2 cellular contexts compared by ENCODE assay signal in the genomic region with DNA sequence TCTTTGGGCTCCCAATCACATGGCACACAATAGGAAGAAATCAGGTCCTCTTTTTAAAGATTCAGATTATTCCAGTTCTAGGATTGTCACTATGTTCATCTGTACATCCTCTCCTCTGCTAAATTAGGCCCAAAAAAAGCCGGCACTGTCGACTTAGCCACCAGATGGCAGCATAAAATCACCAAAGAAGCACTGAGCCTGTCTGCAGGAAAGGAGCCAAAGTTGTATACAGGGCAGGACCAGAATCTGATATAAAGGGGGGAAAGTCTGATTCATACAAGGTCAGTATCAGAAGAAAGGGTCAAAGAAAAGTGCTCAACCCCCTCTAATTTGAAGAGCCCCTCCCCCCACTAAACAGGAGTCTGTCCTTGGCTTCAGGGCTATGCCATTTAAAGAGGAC.
A peak's percentile ranks its signal among the peaks of the same experiment; 100 is the strongest.
TF ChIP-seq lines count a peak whose summit lies in the region.

No MANE protein-coding gene starts in this region.

TF ChIP-seq in A549, 52 proteins besides CTCF, POLR2A, EP300 and RAD21 (continued from another document):
- TF ChIP-seq, protein P1, sequence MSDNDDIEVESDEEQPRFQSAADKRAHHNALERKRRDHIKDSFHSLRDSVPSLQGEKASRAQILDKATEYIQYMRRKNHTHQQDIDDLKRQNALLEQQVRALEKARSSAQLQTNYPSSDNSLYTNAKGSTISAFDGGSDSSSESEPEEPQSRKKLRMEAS (IDR thresholded peaks at IDR 0.05) = no peak
- TF ChIP-seq HMGXB4 (CRISPR knock-in tag; IDR thresholded peaks at IDR 0.05; ENCODE audit: borderline replicate concordance) (no peak), CHD4 (IDR thresholded peaks at IDR 0.05; ENCODE audit: borderline replicate concordance) (no peak)

TF ChIP-seq in K562, 482 proteins besides CTCF, POLR2A, EP300 and RAD21 (continued from another document):
- TF ChIP-seq, protein P2, sequence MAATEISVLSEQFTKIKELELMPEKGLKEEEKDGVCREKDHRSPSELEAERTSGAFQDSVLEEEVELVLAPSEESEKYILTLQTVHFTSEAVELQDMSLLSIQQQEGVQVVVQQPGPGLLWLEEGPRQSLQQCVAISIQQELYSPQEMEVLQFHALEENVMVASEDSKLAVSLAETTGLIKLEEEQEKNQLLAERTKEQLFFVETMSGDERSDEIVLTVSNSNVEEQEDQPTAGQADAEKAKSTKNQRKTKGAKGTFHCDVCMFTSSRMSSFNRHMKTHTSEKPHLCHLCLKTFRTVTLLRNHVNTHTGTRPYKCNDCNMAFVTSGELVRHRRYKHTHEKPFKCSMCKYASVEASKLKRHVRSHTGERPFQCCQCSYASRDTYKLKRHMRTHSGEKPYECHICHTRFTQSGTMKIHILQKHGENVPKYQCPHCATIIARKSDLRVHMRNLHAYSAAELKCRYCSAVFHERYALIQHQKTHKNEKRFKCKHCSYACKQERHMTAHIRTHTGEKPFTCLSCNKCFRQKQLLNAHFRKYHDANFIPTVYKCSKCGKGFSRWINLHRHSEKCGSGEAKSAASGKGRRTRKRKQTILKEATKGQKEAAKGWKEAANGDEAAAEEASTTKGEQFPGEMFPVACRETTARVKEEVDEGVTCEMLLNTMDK (IDR thresholded peaks at IDR 0.05; ENCODE audit: borderline replicate concordance, insufficient read depth, low read depth, low read length, poor library complexity, severe bottlenecking) = no peak
- TF ChIP-seq REST (CRISPR knock-in tag; IDR thresholded peaks at IDR 0.05; ENCODE audit: low read depth) (no peak), ZC3H11A (IDR thresholded peaks at IDR 0.05; ENCODE audit: low read depth, low read length) (no peak), NFIC (IDR thresholded peaks at IDR 0.05) (peak; percentile 50), MCM2 (IDR thresholded peaks at IDR 0.05; ENCODE audit: low read depth) (no peak), BRCA1 (IDR thresholded peaks at IDR 0.05) (no peak), BRCA1 (CRISPR knock-in tag; IDR thresholded peaks at IDR 0.05) (no peak), IFI16 (CRISPR knock-in tag; IDR thresholded peaks at IDR 0.05) (no peak), CC2D1A (IDR thresholded peaks at IDR 0.05) (0 out of 2 replicates have a peak, but pooled peaks have one; percentile 47), CREB1 (IDR thresholded peaks at IDR 0.05) (no peak), CREB1 (CRISPR knock-in tag; IDR thresholded peaks at IDR 0.05) (no peak), ARID2 (IDR thresholded peaks at IDR 0.05) (peak; percentile 79; the same call in 1 of the 2 replicates), PTTG1 (tag; IDR thresholded peaks at IDR 0.05; ENCODE audit: low read depth) (no peak), ELF1 (tag; IDR thresholded peaks at IDR 0.05) (no peak), MIER1 (IDR thresholded peaks at IDR 0.05; ENCODE audit: low read depth) (no peak), BCOR (IDR thresholded peaks at IDR 0.05) (no peak), GATAD2A (IDR thresholded peaks at IDR 0.05) (no peak), CREBBP (IDR thresholded peaks at IDR 0.05; ENCODE audit: low read depth, low read length) (no peak), MTA3 (IDR thresholded peaks at IDR 0.05; ENCODE audit: borderline replicate concordance) (no peak), MAFG (tag; conservative IDR thresholded peaks at IDR 0.05) (no peak), BHLHE40 (IDR thresholded peaks at IDR 0.05; ENCODE audit: low read length) (no peak), ZNF445 (CRISPR knock-in tag; IDR thresholded peaks at IDR 0.05; ENCODE audit: low read depth) (no peak), STAT5A (IDR thresholded peaks at IDR 0.05; ENCODE audit: borderline replicate concordance, low read length) (no peak), SMC3 (conservative IDR thresholded peaks at IDR 0.05; ENCODE audit: insufficient read depth, low read depth, low read length) (peak; percentile 90), RB1 (IDR thresholded peaks at IDR 0.05; ENCODE audit: low read depth) (0 out of 2 replicates have a peak, but pooled peaks have one; percentile 31), ZNF41 (CRISPR knock-in tag; conservative IDR thresholded peaks at IDR 0.05) (no peak), ATF7 (IDR thresholded peaks at IDR 0.05) (no peak)
- TF ChIP-seq, protein P3, sequence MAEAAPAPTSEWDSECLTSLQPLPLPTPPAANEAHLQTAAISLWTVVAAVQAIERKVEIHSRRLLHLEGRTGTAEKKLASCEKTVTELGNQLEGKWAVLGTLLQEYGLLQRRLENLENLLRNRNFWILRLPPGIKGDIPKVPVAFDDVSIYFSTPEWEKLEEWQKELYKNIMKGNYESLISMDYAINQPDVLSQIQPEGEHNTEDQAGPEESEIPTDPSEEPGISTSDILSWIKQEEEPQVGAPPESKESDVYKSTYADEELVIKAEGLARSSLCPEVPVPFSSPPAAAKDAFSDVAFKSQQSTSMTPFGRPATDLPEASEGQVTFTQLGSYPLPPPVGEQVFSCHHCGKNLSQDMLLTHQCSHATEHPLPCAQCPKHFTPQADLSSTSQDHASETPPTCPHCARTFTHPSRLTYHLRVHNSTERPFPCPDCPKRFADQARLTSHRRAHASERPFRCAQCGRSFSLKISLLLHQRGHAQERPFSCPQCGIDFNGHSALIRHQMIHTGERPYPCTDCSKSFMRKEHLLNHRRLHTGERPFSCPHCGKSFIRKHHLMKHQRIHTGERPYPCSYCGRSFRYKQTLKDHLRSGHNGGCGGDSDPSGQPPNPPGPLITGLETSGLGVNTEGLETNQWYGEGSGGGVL (CRISPR knock-in tag; IDR thresholded peaks at IDR 0.05) = no peak
